ENCODE assay signal across 19 cellular contexts in genomic region chr1:168079761-168080160, GRCh38. TPM values are rescaled to one million over a fixed set of nuclear protein-coding genes. Genes with fewer than 3 reads are reported as not detected.
A peak's percentile ranks its signal among the peaks of the same experiment; 100 is the strongest.
DNase-seq lines count a peak whose midpoint lies in the region; ATAC-seq and TF ChIP-seq lines count a peak whose summit lies in the region.
"Had no signal": no experiment of that assay in that cellular context is flagged by ENCODE, and none has a peak within 500 bp of the region (broad histone marks: within the 10 kb centered on the region; RNA-seq: fewer than 3 reads in every experiment).

No MANE protein-coding gene starts in this region.

- no peak for TF ChIP-seq CTCF in HFFc6 (IDR thresholded peaks at IDR 0.05)

- H3K36me3 Mint-ChIP-seq in HFFc6 (ENCODE audit: low read depth) (peaks cover 18% of the 10 kb centered on the region), memory B cell (peaks cover 12% of the 10 kb centered on the region)

- ATAC-seq in memory B cell (ENCODE audit: low read depth): no peak
- ATAC-seq: K562 had no signal

- DNase-seq in AG08395 (ENCODE audit: low spot score) (peak; percentile 68), HFFc6 (peak; percentile 72), astrocyte of the hippocampus (ENCODE audit: low read depth, low spot score) (peak; percentile 64), memory B cell (ENCODE audit: low spot score in 2 of 2) (no peak), amygdala (lab: John Stamatoyannopoulos, UW) (no peak), NCI-H1436 (lab: John Stamatoyannopoulos, UW) (no peak), NCI-H1092 (lab: John Stamatoyannopoulos, UW) (no peak), SIG-M5 treated with dmso at 0.1 percent for 504 hours (lab: John Stamatoyannopoulos, UW; ENCODE audit: unreplicated experiment) (no peak)
- DNase-seq: activated gamma-delta T cell; caudate nucleus; DND-41; NCI-H187 treated with DMSO at 0.1 percent for 48 hours; NCI-H82; posterior cingulate gyrus; SHP77; stimulated activated CD4-positive, alpha-beta T cell treated with anti-CD3 and anti-CD28 coated beads, Interleukin-1b, Interleukin-23, amount 100 ng/mL, for 48 hours; stimulated activated CD8-positive, alpha-beta memory T cell treated with anti-CD3 and anti-CD28 coated beads, Interleukin-4, amount 100 ng/mL, for 48 hours; transverse colon had no signal

- H3K4me1 Mint-ChIP-seq in HFFc6 (ENCODE audit: low read depth) (peaks cover 40% of the 10 kb centered on the region), memory B cell (peaks cover 1% of the 10 kb centered on the region)

- peak overlapping the region; percentile 97 for H3K27ac Mint-ChIP-seq in HFFc6
- peak overlapping the region; percentile 3 for H3K27ac Mint-ChIP-seq in memory B cell

- peaks cover 4% of the 10 kb centered on the region for H3K27me3 Mint-ChIP-seq in HFFc6 (ENCODE audit: insufficient read depth)
- H3K27me3 Mint-ChIP-seq in memory B cell: no peaks in the 10 kb centered on the region

- H3K9me3 Mint-ChIP-seq in HFFc6 (no peaks in the 10 kb centered on the region), memory B cell (no peaks in the 10 kb centered on the region)

- H3K4me3 Mint-ChIP-seq in HFFc6 (0 out of 2 replicates have a peak overlapping the region, but pooled peaks have one; percentile 56), memory B cell (no peak overlapping the region)

RNA-seq across cellular contexts. Expression of gene GPR161, which starts 57.0 kb away (rescaled TPM):
- total RNA-seq in HFFc6 (2021; fragmentation: NEBNext Ultra II Directional; extraction: Animal tissue kit (Norgen Biotek cat#: 25700)): 10 to 100 TPM in 5 of 6 experiments, 1 to 10 TPM in 1; 9.3 to 14.5 (median 13.2) TPM

Comparison
In these comparisons a context has a peak if more than half of its experiments do, and no peak if none do; other contexts are left out.
1. DNase-seq: peak in AG08395 (single experiment), HFFc6 (single experiment) and astrocyte of the hippocampus (single experiment); none in memory B cell (0 of 2), amygdala (0 of 56), NCI-H1436 (single experiment), NCI-H1092 (single experiment) and SIG-M5 treated with dmso at 0.1 percent for 504 hours (single experiment).